In genomic region chr20:32626859-32627636, GRCh38 we compare ENCODE assay signal across 10 cellular contexts. TPM values are rescaled to one million over a fixed set of nuclear protein-coding genes. Genes with fewer than 3 reads are reported as not detected.
A peak's percentile ranks its signal among the peaks of the same experiment; 100 is the strongest.
DNase-seq lines count a peak whose midpoint lies in the region; ATAC-seq, FAIRE-seq and TF ChIP-seq lines count a peak whose summit lies in the region.
"Had no signal": no experiment of that assay in that cellular context is flagged by ENCODE, and none has a peak within 500 bp of the region (broad histone marks: within the 10 kb centered on the region; RNA-seq: fewer than 3 reads in every experiment).

No MANE protein-coding gene starts in this region.

- peaks cover 4% of the 10 kb centered on the region; the same call in 1 of the 2 replicates for H3K4me1 ChIP-seq in MM.1S (ENCODE audit: low read length)

- H3K27me3 Mint-ChIP-seq in T-cell (peaks cover 0 to 4% of the 10 kb centered on the region in 2 donors), mesothelial cell of epicardium (ENCODE audit: low read depth) (no peaks in the 10 kb centered on the region)

- ATAC-seq in GM19035 (IDR thresholded peaks at IDR 0.05; ENCODE audit: unreplicated experiment) (peak; percentile 19), T-cell (replicated peaks in 1 of 4) (peak in 3 of 4 experiments; percentile 51 to 61 (median 53)), HG03139 (IDR thresholded peaks at IDR 0.05; ENCODE audit: unreplicated experiment) (no peak), HG03460 (IDR thresholded peaks at IDR 0.05; ENCODE audit: unreplicated experiment) (no peak)
- ATAC-seq: body of pancreas had no signal

- H3K36me3 Mint-ChIP-seq in T-cell (no peaks in the 10 kb centered on the region), mesothelial cell of epicardium (no peaks in the 10 kb centered on the region)

- H3K36me3 ChIP-seq in MM.1S (replicated peaks; ENCODE audit: insufficient read depth, low read length), result no peaks in the 10 kb centered on the region

- H3K4me3 Mint-ChIP-seq in T-cell, result peak overlapping the region in 1 of 3 donors; percentile 60
- no peak overlapping the region for H3K4me3 Mint-ChIP-seq in mesothelial cell of epicardium

- peak overlapping the region; percentile 35; the same call in 1 of the 2 replicates for H3K4me2 ChIP-seq in MM.1S (ENCODE audit: low read depth, low read length)

- TF ChIP-seq CTCF in MM.1S (IDR thresholded peaks at IDR 0.05; ENCODE audit: low read length), result no peak
- no peak for TF ChIP-seq CTCF in mesothelial cell of epicardium (IDR thresholded peaks at IDR 0.05; ENCODE audit: unreplicated experiment)
- no peak for TF ChIP-seq CTCF in D721Med (IDR thresholded peaks at IDR 0.05; ENCODE audit: insufficient read depth, missing control alignments)

- H3K9me2 ChIP-seq in MM.1S (replicated peaks; ENCODE audit: insufficient read depth, low read length), result no peaks in the 10 kb centered on the region

- no peak overlapping the region for H3K9ac ChIP-seq in MM.1S (ENCODE audit: low read length)

- H3K9me3 Mint-ChIP-seq in T-cell, result no peaks in the 10 kb centered on the region
- H3K9me3 Mint-ChIP-seq in mesothelial cell of epicardium, result no peaks in the 10 kb centered on the region

- H3K4me1 Mint-ChIP-seq in T-cell (peaks cover 9 to 16% (median 12%) of the 10 kb centered on the region in 3 donors), mesothelial cell of epicardium (peaks cover 25% of the 10 kb centered on the region)

- no peak for FAIRE-seq in D721Med (lab: Jason Lieb, UNC)

- DNase-seq in MM.1S, result no peak
- DNase-seq in T-cell, result peak in 12 of 34 experiments; percentile 5 to 31 (median 15)
- DNase-seq in mesothelial cell of epicardium (ENCODE audit: low spot score in 2 of 2, unreplicated experiment in 2 of 2), result no peak
- no peak for DNase-seq in D721Med (ENCODE audit: insufficient read length, low spot score)
- DNase-seq in stimulated activated CD4-positive, alpha-beta T cell treated with anti-CD3 and anti-CD28 coated beads, Interleukin-4, amount 100 ng/mL, for 24 hours, result no peak

- H3K9me3 ChIP-seq in MM.1S (replicated peaks; ENCODE audit: insufficient read depth, low read length), result no peaks in the 10 kb centered on the region
- H3K9me3 ChIP-seq: body of pancreas had no signal

- no peaks in the 10 kb centered on the region for H3F3A ChIP-seq in MM.1S (ENCODE audit: insufficient read depth, low read length)

- no peaks in the 10 kb centered on the region; the same call in 1 of the 2 replicates for H3K27me3 ChIP-seq in MM.1S (replicated peaks; ENCODE audit: insufficient read depth, low read length)
- H3K27me3 ChIP-seq: body of pancreas had no signal

- peak overlapping the region; percentile 39; the same call in 1 of the 2 replicates for H2AFZ ChIP-seq in MM.1S (ENCODE audit: low read length)

- no peak overlapping the region for H3K4me3 ChIP-seq in MM.1S (ENCODE audit: low read length)
- H3K4me3 ChIP-seq: body of pancreas, skin epidermis had no signal

- H3K79me2 ChIP-seq in MM.1S (ENCODE audit: low read length), result no peaks in the 10 kb centered on the region

- POLR2A ChIA-PET in T-cell (lab: Charles Lee), result interaction anchor here (0.5 to 0.6 kb wide), 2 partner anchors 18 to 91 kb away, joined by 3 read pairs; no protein-coding TSS in a partner anchor

- no peaks in the 10 kb centered on the region for H4K20me1 ChIP-seq in MM.1S (ENCODE audit: insufficient read depth, low read length)

- H3K27ac Mint-ChIP-seq in T-cell, result no peak overlapping the region
- H3K27ac Mint-ChIP-seq in mesothelial cell of epicardium, result peak overlapping the region; percentile 71

- H3K27ac ChIP-seq in MM.1S (ENCODE audit: low read length), result no peak overlapping the region
- H3K27ac ChIP-seq: body of pancreas, skin epidermis had no signal

- CTCF ChIA-PET in T-cell (lab: Charles Lee), result no interaction called here

RNA-seq across cellular contexts. Expression of gene NOL4L, which starts 41.9 kb away (rescaled TPM):
- total RNA-seq in T-cell (10 to 100 TPM; 63.5 to 88.8 (median 74.4) TPM), mesothelial cell of epicardium (90.6 to 93.7 TPM (median 91.3 TPM) in 3 replicates)

RNA-seq across cellular contexts. Expression of gene C20orf203, which starts 46.7 kb away (rescaled TPM):
- total RNA-seq in T-cell (under 1 TPM; 0.13 to 0.96 (median 0.23) TPM), mesothelial cell of epicardium (0.98 to 1.6 TPM (median 1.2 TPM) in 3 replicates)

Comparison
In these comparisons a context has a peak if more than half of its experiments do, and no peak if none do; other contexts are left out.
1. ATAC-seq: peak in GM19035 (single experiment) and T-cell (3 of 4); none in HG03139 (single experiment) and HG03460 (single experiment).